ENCODE assay signal across 14 cellular contexts in the genomic region with DNA sequence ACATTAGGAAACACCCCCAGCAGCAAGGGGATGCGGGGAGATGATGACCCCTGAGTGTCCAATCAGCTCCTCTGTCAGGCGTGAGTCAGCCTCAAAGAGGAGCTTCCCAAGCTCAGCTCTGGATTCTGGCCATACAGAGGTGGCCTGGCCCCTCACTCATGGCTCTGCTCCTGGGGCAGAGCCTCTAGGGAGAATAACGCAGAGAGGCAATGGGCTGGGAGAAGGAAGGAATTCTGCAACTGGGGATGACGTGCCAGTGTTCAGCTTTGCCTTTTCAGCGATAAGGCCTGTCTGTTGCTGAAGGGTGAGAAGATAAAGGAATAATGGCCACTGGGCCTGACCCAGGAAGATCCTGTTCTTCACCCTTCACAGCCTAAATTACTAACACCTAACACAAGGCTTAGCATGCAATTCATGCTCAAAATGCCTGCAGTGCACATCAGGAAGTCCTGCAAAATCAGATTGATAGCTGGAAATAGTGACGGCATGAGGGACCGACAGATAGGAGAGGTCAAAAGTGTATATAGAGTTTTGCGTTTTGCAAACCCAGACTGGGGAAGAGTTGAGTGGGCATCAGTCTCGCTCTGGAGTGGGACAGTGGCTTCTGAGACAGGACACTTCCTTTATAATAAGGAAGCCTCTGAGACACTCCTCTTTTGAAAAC.
"Had no signal": no experiment of that assay in that cellular context is flagged by ENCODE, and none has a peak within 500 bp of the region (broad histone marks: within the 10 kb centered on the region; RNA-seq: fewer than 3 reads in every experiment).

No MANE protein-coding gene starts in this region.

- H3K4me1 ChIP-seq: body of pancreas, gastrocnemius medialis, prostate gland, SJSA1, suprapubic skin, upper lobe of left lung had no signal

- H3K36me3 ChIP-seq: gastrocnemius medialis, prostate gland, SJSA1, suprapubic skin, upper lobe of left lung had no signal

- H3K4me3 ChIP-seq: body of pancreas, gastrocnemius medialis, prostate gland, SJSA1, suprapubic skin, upper lobe of left lung had no signal

- FAIRE-seq: endothelial cell of umbilical vein had no signal

- DNase-seq: activated CD4-positive, alpha-beta T cell treated with anti-CD3 and anti-CD28 coated beads for 48 hours; activated CD8-positive, alpha-beta T cell treated with anti-CD3 and anti-CD28 coated beads, Interleukin-2, amount 10 ng/mL, durations not matched to agents 7 days and 5 days; activated naive CD4-positive, alpha-beta T cell treated with Interleukin-2 at 50 U/mL for 16 hours; body of pancreas; gastrocnemius medialis; left colon; nephron progenitor cell; stimulated activated naive CD4-positive, alpha-beta T cell treated with Interleukin-2 at 50 U/mL for 16 hours; T-helper 9 cell; upper lobe of left lung had no signal

- ATAC-seq: activated CD8-positive, alpha-beta T cell treated with anti-CD3 and anti-CD28 coated beads, Interleukin-2, amount 10 ng/mL, durations not matched to agents 7 days and 5 days; body of pancreas; gastrocnemius medialis; left colon had no signal

- H3K27me3 ChIP-seq: body of pancreas, gastrocnemius medialis, SJSA1, suprapubic skin, upper lobe of left lung had no signal

- H3K9me3 ChIP-seq: body of pancreas, gastrocnemius medialis, prostate gland, SJSA1, suprapubic skin, upper lobe of left lung had no signal

- H3K27ac ChIP-seq: body of pancreas, gastrocnemius medialis, prostate gland, SJSA1, suprapubic skin, upper lobe of left lung had no signal
